ENCODE assay signal across 25 cellular contexts in genomic region chr17:17801800-17802481, GRCh38. TPM values are rescaled to one million over a fixed set of nuclear protein-coding genes. Genes with fewer than 3 reads are reported as not detected.
DNase-seq lines count a peak whose midpoint lies in the region; ATAC-seq and TF ChIP-seq lines count a peak whose summit lies in the region.
"Had no signal": no experiment of that assay in that cellular context is flagged by ENCODE, and none has a peak within 500 bp of the region (broad histone marks: within the 10 kb centered on the region; RNA-seq: fewer than 3 reads in every experiment).

No MANE protein-coding gene starts in this region.

- TF ChIP-seq EP300 in esophagus muscularis mucosa (IDR thresholded peaks at IDR 0.05) = no peak

- H3K36me3 ChIP-seq in H7 (replicated peaks; ENCODE audit: control insufficient read depth, insufficient read depth, low read length) = no peaks in the 10 kb centered on the region
- H3K36me3 ChIP-seq in NT2/D1 (ENCODE audit: insufficient read depth, insufficient read length, low read length) = peaks cover 45% of the 10 kb centered on the region
- peaks cover 42% of the 10 kb centered on the region for H3K36me3 ChIP-seq in endodermal cell (ENCODE audit: control insufficient read depth, insufficient read depth, low read length)
- peaks cover 0 to 70% (median 60%) of the 10 kb centered on the region in 4 donors for H3K36me3 ChIP-seq in esophagus muscularis mucosa

- H3K27ac ChIP-seq in endodermal cell (ENCODE audit: low read depth, low read length) = no peak overlapping the region
- H3K27ac ChIP-seq in esophagus muscularis mucosa (replicated peaks in 1 of 4) = no peak overlapping the region
- H3K27ac ChIP-seq: BLaER1, KMS-11, PC-9, SJSA1 had no signal

- H3K9ac ChIP-seq in NT2/D1 (ENCODE audit: insufficient read length, low read depth) = peak overlapping the region; percentile 32
- H3K9ac ChIP-seq in endodermal cell (ENCODE audit: extremely low read depth, low read length, poor library complexity, severe bottlenecking) = no peak overlapping the region
- H3K9ac ChIP-seq: BLaER1, KMS-11 had no signal

- no peaks in the 10 kb centered on the region for H3K27me3 Mint-ChIP-seq in endodermal cell (ENCODE audit: insufficient read depth)
- no peaks in the 10 kb centered on the region for H3K27me3 Mint-ChIP-seq in progenitor cell of endocrine pancreas
- H3K27me3 Mint-ChIP-seq: CD4-positive, alpha-beta T cell; IgD-negative memory B cell had no signal

- H3K27me3 ChIP-seq in H7 (ENCODE audit: control insufficient read depth, insufficient read depth, low read length) (peaks cover 1% of the 10 kb centered on the region; the same call in 1 of the 2 replicates), NT2/D1 (ENCODE audit: insufficient read depth, insufficient read length) (no peaks in the 10 kb centered on the region), endodermal cell (ENCODE audit: control insufficient read depth, insufficient read depth, low read length, poor library complexity, severe bottlenecking) (no peaks in the 10 kb centered on the region), esophagus muscularis mucosa (no peaks in the 10 kb centered on the region)
- H3K27me3 ChIP-seq: BLaER1, SJSA1 had no signal

- H3K4me1 Mint-ChIP-seq in endodermal cell (peaks cover 6% of the 10 kb centered on the region), progenitor cell of endocrine pancreas (ENCODE audit: low read depth) (peaks cover 2% of the 10 kb centered on the region)
- H3K4me1 Mint-ChIP-seq: IgD-negative memory B cell had no signal

- H3K27ac Mint-ChIP-seq in endodermal cell (peak overlapping the region; percentile 23), progenitor cell of endocrine pancreas (peak overlapping the region; percentile 59)
- H3K27ac Mint-ChIP-seq: CD4-positive, alpha-beta T cell; IgD-negative memory B cell had no signal

- H3K4me3 Mint-ChIP-seq in endodermal cell (no peak overlapping the region), progenitor cell of endocrine pancreas (ENCODE audit: low read depth) (no peak overlapping the region)
- H3K4me3 Mint-ChIP-seq: CD4-positive, alpha-beta T cell; IgD-negative memory B cell had no signal

- TF ChIP-seq CTCF in endodermal cell (conservative IDR thresholded peaks at IDR 0.05) = no peak
- no peak for TF ChIP-seq CTCF in progenitor cell of endocrine pancreas (IDR thresholded peaks at IDR 0.05; ENCODE audit: unreplicated experiment)
- TF ChIP-seq CTCF in esophagus muscularis mucosa (IDR thresholded peaks at IDR 0.05) = no peak

- no peaks in the 10 kb centered on the region for H3K9me3 Mint-ChIP-seq in endodermal cell
- no peaks in the 10 kb centered on the region for H3K9me3 Mint-ChIP-seq in progenitor cell of endocrine pancreas (ENCODE audit: low read depth)
- H3K9me3 Mint-ChIP-seq: CD4-positive, alpha-beta T cell; IgD-negative memory B cell had no signal

- ATAC-seq in GM21526 (IDR thresholded peaks at IDR 0.05; ENCODE audit: low FRiP score, unreplicated experiment) (no peak), GM18498 (IDR thresholded peaks at IDR 0.05; ENCODE audit: unreplicated experiment) (no peak)
- ATAC-seq: HCT116 had no signal

- H3K4me1 ChIP-seq in NT2/D1 (ENCODE audit: insufficient read depth, insufficient read length) (peaks cover 19% of the 10 kb centered on the region), endodermal cell (ENCODE audit: control insufficient read depth, insufficient read depth, low read length) (peaks cover 3% of the 10 kb centered on the region), esophagus muscularis mucosa (peaks cover 13 to 40% (median 27%) of the 10 kb centered on the region in 4 donors)
- H3K4me1 ChIP-seq: SJSA1 had no signal

- intact Hi-C loops in esophagus muscularis mucosa (cut with DNase I) = no loop called here

- no peak for TF ChIP-seq POLR2A in esophagus muscularis mucosa (IDR thresholded peaks at IDR 0.05; ENCODE audit: low read depth)

- no peak overlapping the region for H3K4me3 ChIP-seq in H7 (ENCODE audit: insufficient read depth, low read depth, low read length)
- no peak overlapping the region for H3K4me3 ChIP-seq in NT2/D1 (ENCODE audit: insufficient read length, low read depth)
- no peak overlapping the region for H3K4me3 ChIP-seq in endodermal cell (ENCODE audit: low read length)
- H3K4me3 ChIP-seq in esophagus muscularis mucosa = no peak overlapping the region
- H3K4me3 ChIP-seq: BLaER1, PC-9, SJSA1 had no signal

- peak; percentile 65 for DNase-seq in H7
- no peak for DNase-seq in NT2/D1 (ENCODE audit: low read depth, low spot score)
- DNase-seq in endodermal cell = no peak
- no peak for DNase-seq in progenitor cell of endocrine pancreas (ENCODE audit: low spot score, unreplicated experiment)
- DNase-seq in esophagus muscularis mucosa (ENCODE audit: extremely low spot score) = no peak
- no peak for DNase-seq in NCI-H128 (lab: John Stamatoyannopoulos, UW; ENCODE audit: unreplicated experiment)
- DNase-seq: CD4-positive, alpha-beta T cell; COR-L47; GOT3; NCI-H1092; NCI-H146; NCI-H1930; NCI-H446; NCI-H524 treated with DMSO at 0.1 percent for 48 hours; NCI-H82; NK-92 treated with Interleukin-12 subunit alpha and Interleukin-12 subunit beta, amount 100 ng/mL, for 24 hours; PC-9; Right ventricle myocardium superior had no signal

- H3K36me3 Mint-ChIP-seq in endodermal cell (ENCODE audit: low read depth) (peaks cover 40% of the 10 kb centered on the region), progenitor cell of endocrine pancreas (ENCODE audit: insufficient read depth) (peaks cover 19% of the 10 kb centered on the region)
- H3K36me3 Mint-ChIP-seq: IgD-negative memory B cell had no signal

- 91 to 98% methylated on average over 7 to 13 of the region's 13 CpGs for WGBS in endodermal cell (ENCODE audit: insufficient coverage in 1 of 2, insufficient read length in 1 of 2), 2 experiments
- 85% methylated on average over 11 of the region's 13 CpGs for WGBS in esophagus muscularis mucosa

- H3K9me3 ChIP-seq in NT2/D1 (ENCODE audit: insufficient read depth, low read length) (no peaks in the 10 kb centered on the region), endodermal cell (ENCODE audit: control insufficient read depth, low read length) (no peaks in the 10 kb centered on the region), esophagus muscularis mucosa (no peaks in the 10 kb centered on the region)
- H3K9me3 ChIP-seq: BLaER1, SJSA1 had no signal

RNA-seq across cellular contexts. Expression of gene SREBF1, which starts 34.8 kb away (rescaled TPM):
- 34.2 and 43.6 TPM in 2 replicates for total RNA-seq in H7 (2014; rRNA removed; shearing (Covaris generic))
- total RNA-seq in endodermal cell (10 to 100 TPM; 39.0 to 58.2 TPM), progenitor cell of endocrine pancreas (85.0 and 98.9 TPM in 2 replicates), esophagus muscularis mucosa (10 to 100 TPM; 28.1 to 62.6 (median 39.7) TPM)
- 69.1 TPM for polyA plus RNA-seq in endodermal cell (2013, experiment 1 of 2)
- polyA plus RNA-seq in endodermal cell (2013, experiment 2 of 2) = 66.7 TPM
